Comparison of ENCODE assay signal across 8 cellular contexts in genomic region chr12:52836042-52836466, GRCh38. TPM values are rescaled to one million over a fixed set of nuclear protein-coding genes. Genes with fewer than 3 reads are reported as not detected.
DNase-seq lines count a peak whose midpoint lies in the region; ATAC-seq, FAIRE-seq and TF ChIP-seq lines count a peak whose summit lies in the region.

No MANE protein-coding gene starts in this region.

- TF ChIP-seq POLR2A in ovary (IDR thresholded peaks at IDR 0.05) = no peak

- H3K9me3 ChIP-seq in MG63 (no peaks in the 10 kb centered on the region), ovary (no peaks in the 10 kb centered on the region)

- ATAC-seq in GM18511 (IDR thresholded peaks at IDR 0.05; ENCODE audit: unreplicated experiment) (no peak), HG03342 (IDR thresholded peaks at IDR 0.05; ENCODE audit: unreplicated experiment) (no peak)

- no peak for FAIRE-seq in frontal cortex (lab: Jason Lieb, UNC)

- no peak for TF ChIP-seq EP300 in ovary (IDR thresholded peaks at IDR 0.05)

- H3K36me3 ChIP-seq in MG63 = no peaks in the 10 kb centered on the region
- H3K36me3 ChIP-seq in ovary = no peaks in the 10 kb centered on the region

- no peak overlapping the region for H3K27ac ChIP-seq in ovary

- DNase-seq in MG63 (peak; percentile 56), foreskin melanocyte (peak; percentile 29), frontal cortex (ENCODE audit: low spot score in 2 of 2) (no peak), ovary (no peak)
- DNase-seq in activated CD8-positive, alpha-beta memory T cell treated with anti-CD3 and anti-CD28 coated beads, Interleukin-2, amount 50 U/mL, for 24 hours (ENCODE audit: extremely low read depth) = peak; percentile 47
- DNase-seq in stimulated activated CD8-positive, alpha-beta memory T cell treated with anti-CD3 and anti-CD28 coated beads, Interleukin-15, amount 100 ng/mL, for 24 hours (ENCODE audit: low read depth) = peak; percentile 16

- H3K4me3 ChIP-seq in MG63 (no peak overlapping the region), ovary (no peak overlapping the region)

- H3K27me3 ChIP-seq in MG63 (no peaks in the 10 kb centered on the region), ovary (no peaks in the 10 kb centered on the region)

- no peaks in the 10 kb centered on the region for H3K4me1 ChIP-seq in ovary (ENCODE audit: insufficient read depth)

- intact Hi-C loops in ovary (cut with DNase I) = no loop called here

- WGBS in ovary, 3 donors = 62 to 70% (median 66%) methylated on average over 7 of the region's 7 CpGs

- TF ChIP-seq CTCF in ovary (IDR thresholded peaks at IDR 0.05) = no peak

RNA-seq across cellular contexts. Expression of gene KRT79, which starts 1.9 kb away (rescaled TPM):
- not detected in 2 replicates for total RNA-seq in MG63 (2014; rRNA removed; shearing (Covaris generic); ENCODE audit: low replicate concordance)
- total RNA-seq in frontal cortex (not detected), ovary (not detected)
- not detected for polyA plus RNA-seq in ovary

RNA-seq across cellular contexts. Expression of gene KRT78, which starts 12.7 kb away (rescaled TPM):
- not detected in 2 replicates for total RNA-seq in MG63 (2014; rRNA removed; shearing (Covaris generic); ENCODE audit: low replicate concordance)
- total RNA-seq in frontal cortex (not detected), ovary (under 1 TPM in 1 of 7 donors, not detected in 6; 0.46 TPM)
- polyA plus RNA-seq in ovary = not detected

RNA-seq across cellular contexts. Expression of gene KRT4, which starts 22.1 kb away (rescaled TPM):
- total RNA-seq in MG63 (2014; rRNA removed; shearing (Covaris generic); ENCODE audit: low replicate concordance) = not detected in 2 replicates
- total RNA-seq in frontal cortex = not detected
- under 1 TPM in 2 of 7 donors, not detected in 5; 0.17 to 0.34 TPM for total RNA-seq in ovary
- polyA plus RNA-seq in ovary = not detected

RNA-seq across cellular contexts. Expression of gene KRT3, which starts 40.1 kb away (rescaled TPM):
- total RNA-seq in MG63 (2014; rRNA removed; shearing (Covaris generic); ENCODE audit: low replicate concordance) = not detected in 2 replicates
- not detected for total RNA-seq in frontal cortex
- not detected for total RNA-seq in ovary
- not detected for polyA plus RNA-seq in ovary

RNA-seq across cellular contexts. Expression of gene KRT76, which starts 58.9 kb away (rescaled TPM):
- not detected in 2 replicates for total RNA-seq in MG63 (2014; rRNA removed; shearing (Covaris generic); ENCODE audit: low replicate concordance)
- not detected for total RNA-seq in frontal cortex
- not detected for total RNA-seq in ovary
- polyA plus RNA-seq in ovary = not detected

Comparison
In these comparisons a context has a peak if more than half of its experiments do, and no peak if none do; other contexts are left out.
1. DNase-seq: peak in MG63 (single experiment), activated CD8-positive, alpha-beta memory T cell treated with anti-CD3 and anti-CD28 coated beads, Interleukin-2, amount 50 U/mL, for 24 hours (single experiment), foreskin melanocyte (single experiment) and stimulated activated CD8-positive, alpha-beta memory T cell treated with anti-CD3 and anti-CD28 coated beads, Interleukin-15, amount 100 ng/mL, for 24 hours (single experiment); none in frontal cortex (0 of 2) and ovary (0 of 5).